Comparison of ENCODE assay signal across 8 cellular contexts in genomic region chr19:48795055-48795854, GRCh38. TPM values are rescaled to one million over a fixed set of nuclear protein-coding genes. Genes with fewer than 3 reads are reported as not detected.
A peak's percentile ranks its signal among the peaks of the same experiment; 100 is the strongest.
DNase-seq lines count a peak whose midpoint lies in the region; ATAC-seq lines count a peak whose summit lies in the region.

No MANE protein-coding gene starts in this region.

- no peaks in the 10 kb centered on the region for H3K9me3 ChIP-seq in CD4-positive, CD25-positive, alpha-beta regulatory T cell (ENCODE audit: control insufficient read depth in 2 of 2, low read length in 2 of 2)
- H3K9me3 ChIP-seq in endocrine pancreas (ENCODE audit: control insufficient read depth, low read length) = no peaks in the 10 kb centered on the region

- CTCF ChIA-PET in activated CD8-positive, alpha-beta memory T cell treated with anti-CD3 and anti-CD28 coated beads, Interleukin-2, amount 10 ng/mL, durations not matched to agents 7 days and 5 days (lab: Charles Lee) = interaction anchor here (0.5 to 7.4 kb wide), 41 partner anchors 8 to 1312 kb away, joined by 3 to 106 read pairs (median 5); partner anchors contain the start of genes BAX, BCAT2, CA11 and CGB2

- H2AK5ac ChIP-seq in mesendoderm (ENCODE audit: low read length) = no peak overlapping the region

- peak overlapping the region; percentile 72 for H3K27ac ChIP-seq in CD4-positive, CD25-positive, alpha-beta regulatory T cell (ENCODE audit: insufficient read depth, low read length, poor library complexity, severe bottlenecking)
- no peak overlapping the region for H3K27ac ChIP-seq in mesendoderm (ENCODE audit: low read depth, low read length)

- peak overlapping the region; percentile 90 for H3K56ac ChIP-seq in mesendoderm (ENCODE audit: low read length)

- no peaks in the 10 kb centered on the region for H3K9me3 Mint-ChIP-seq in CD4-positive, CD25-positive, alpha-beta regulatory T cell
- H3K9me3 Mint-ChIP-seq in activated CD8-positive, alpha-beta memory T cell treated with anti-CD3 and anti-CD28 coated beads, Interleukin-2, amount 10 ng/mL, durations not matched to agents 7 days and 5 days (ENCODE audit: low read depth) = no peaks in the 10 kb centered on the region

- H3K27ac Mint-ChIP-seq in CD4-positive, CD25-positive, alpha-beta regulatory T cell = peak overlapping the region in 2 of 3 donors; percentile 86 to 90
- H3K27ac Mint-ChIP-seq in activated CD8-positive, alpha-beta memory T cell treated with anti-CD3 and anti-CD28 coated beads, Interleukin-2, amount 10 ng/mL, durations not matched to agents 7 days and 5 days = peak overlapping the region; percentile 82

- no peaks in the 10 kb centered on the region for H3K36me3 ChIP-seq in CD4-positive, CD25-positive, alpha-beta regulatory T cell (ENCODE audit: control insufficient read depth, insufficient read depth, low read length)
- no peaks in the 10 kb centered on the region for H3K36me3 ChIP-seq in endocrine pancreas (ENCODE audit: control insufficient read depth, insufficient read depth, low read length)
- H3K36me3 ChIP-seq in mesendoderm (ENCODE audit: control insufficient read depth, insufficient read depth, low read length) = no peaks in the 10 kb centered on the region

- H3K27me3 Mint-ChIP-seq in CD4-positive, CD25-positive, alpha-beta regulatory T cell = no peaks in the 10 kb centered on the region
- H3K27me3 Mint-ChIP-seq in activated CD8-positive, alpha-beta memory T cell treated with anti-CD3 and anti-CD28 coated beads, Interleukin-2, amount 10 ng/mL, durations not matched to agents 7 days and 5 days = no peaks in the 10 kb centered on the region

- peaks cover 6 to 10% (median 8%) of the 10 kb centered on the region in 4 donors for H3K4me1 Mint-ChIP-seq in CD4-positive, CD25-positive, alpha-beta regulatory T cell
- H3K4me1 Mint-ChIP-seq in activated CD8-positive, alpha-beta memory T cell treated with anti-CD3 and anti-CD28 coated beads, Interleukin-2, amount 10 ng/mL, durations not matched to agents 7 days and 5 days = peaks cover 11% of the 10 kb centered on the region

- H3K9ac ChIP-seq in endocrine pancreas (ENCODE audit: control insufficient read depth, insufficient read depth, low read length) (peak overlapping the region; percentile 60), mesendoderm (ENCODE audit: low read length) (peak overlapping the region; percentile 64)

- H3K79me2 ChIP-seq in mesendoderm (ENCODE audit: control insufficient read depth, insufficient read depth, low read length) = no peaks in the 10 kb centered on the region

- no peaks in the 10 kb centered on the region for H3K79me1 ChIP-seq in mesendoderm (ENCODE audit: low read length)

- peaks cover 6% of the 10 kb centered on the region for H3K4me1 ChIP-seq in CD4-positive, CD25-positive, alpha-beta regulatory T cell (ENCODE audit: control insufficient read depth, insufficient read depth, low read length, poor library complexity, severe bottlenecking)
- no peaks in the 10 kb centered on the region for H3K4me1 ChIP-seq in endocrine pancreas (ENCODE audit: control insufficient read depth, insufficient read depth, low read length)
- peaks cover 3% of the 10 kb centered on the region for H3K4me1 ChIP-seq in mesendoderm (ENCODE audit: control insufficient read depth, low read depth, low read length)

- peak overlapping the region; percentile 87 for H3K4me2 ChIP-seq in mesendoderm (ENCODE audit: low read length)

- no peak overlapping the region for H2BK15ac ChIP-seq in mesendoderm (replicated peaks; ENCODE audit: low read depth)

- H3K27me3 ChIP-seq in CD4-positive, CD25-positive, alpha-beta regulatory T cell (ENCODE audit: control insufficient read depth, insufficient read depth, low read length) = no peaks in the 10 kb centered on the region
- H3K27me3 ChIP-seq in endocrine pancreas (ENCODE audit: control insufficient read depth, insufficient read depth, low read length) (no peaks in the 10 kb centered on the region), mesendoderm (ENCODE audit: insufficient read depth, low read length, poor library complexity) (no peaks in the 10 kb centered on the region)

- no peak overlapping the region for H3K23ac ChIP-seq in mesendoderm (ENCODE audit: low read length)

- peak; percentile 99 to 100 for ATAC-seq in CD4-positive, CD25-positive, alpha-beta regulatory T cell (ENCODE audit: low read depth in 2 of 2)
- peak; percentile 79 for ATAC-seq in GM19467 (IDR thresholded peaks at IDR 0.05; ENCODE audit: unreplicated experiment)
- peak; percentile 99 for ATAC-seq in activated CD8-positive, alpha-beta memory T cell treated with anti-CD3 and anti-CD28 coated beads, Interleukin-2, amount 10 ng/mL, durations not matched to agents 7 days and 5 days

- WGBS in mesendoderm (ENCODE audit: extremely low coverage, insufficient coverage, low lambda C conversion rate) = no CpG with 5 or more reads among the region's 38 CpGs

- H2BK5ac ChIP-seq in mesendoderm (ENCODE audit: low read length) = no peak overlapping the region

- H3K4me3 Mint-ChIP-seq in CD4-positive, CD25-positive, alpha-beta regulatory T cell = peak overlapping the region; percentile 86 to 97 (median 94)
- H3K4me3 Mint-ChIP-seq in activated CD8-positive, alpha-beta memory T cell treated with anti-CD3 and anti-CD28 coated beads, Interleukin-2, amount 10 ng/mL, durations not matched to agents 7 days and 5 days = peak overlapping the region; percentile 82

- H4K8ac ChIP-seq in mesendoderm (ENCODE audit: low read depth, low read length) = no peak overlapping the region

- no peaks in the 10 kb centered on the region for H3K36me3 Mint-ChIP-seq in CD4-positive, CD25-positive, alpha-beta regulatory T cell
- H3K36me3 Mint-ChIP-seq in activated CD8-positive, alpha-beta memory T cell treated with anti-CD3 and anti-CD28 coated beads, Interleukin-2, amount 10 ng/mL, durations not matched to agents 7 days and 5 days = no peaks in the 10 kb centered on the region

- H3K4me3 ChIP-seq in CD4-positive, CD25-positive, alpha-beta regulatory T cell (ENCODE audit: low read depth, low read length) = peak overlapping the region; percentile 82
- H3K4me3 ChIP-seq in endocrine pancreas (ENCODE audit: control insufficient read depth, insufficient read depth, low read length) (no peak overlapping the region), mesendoderm (ENCODE audit: low read length) (peak overlapping the region; percentile 77)

- H4K5ac ChIP-seq in mesendoderm (ENCODE audit: low read length) = no peak overlapping the region

- no peak overlapping the region for H3K18ac ChIP-seq in mesendoderm (ENCODE audit: low read length)

- DNase-seq in CD4-positive, CD25-positive, alpha-beta regulatory T cell = peak; percentile 78 to 93 (median 86)
- DNase-seq in HS-5 (ENCODE audit: low read depth) (peak; percentile 77), NOMO-1 treated with dmso at 0.1 percent for 144 hours (lab: John Stamatoyannopoulos, UW; ENCODE audit: unreplicated experiment) (peak; percentile 75), mesendoderm (peak; percentile 97)
- DNase-seq in activated CD8-positive, alpha-beta memory T cell treated with anti-CD3 and anti-CD28 coated beads, Interleukin-2, amount 10 ng/mL, durations not matched to agents 7 days and 5 days = peak; percentile 92
- DNase-seq in stimulated activated CD8-positive, alpha-beta memory T cell treated with anti-CD3 and anti-CD28 coated beads, Interleukin-12 subunit alpha, Interleukin-12 subunit beta, amount 100 ng/mL, for 24 hours (ENCODE audit: extremely low read depth) = peak; percentile 52

- no peak overlapping the region for H3K4ac ChIP-seq in mesendoderm (ENCODE audit: low read depth, low read length)

- no peak overlapping the region for H2BK120ac ChIP-seq in mesendoderm (ENCODE audit: low read depth, low read length)

RNA-seq across cellular contexts. Expression of gene BCAT2, which starts 15.6 kb away (rescaled TPM):
- total RNA-seq in CD4-positive, CD25-positive, alpha-beta regulatory T cell = 16.4 TPM
- polyA plus RNA-seq in CD4-positive, CD25-positive, alpha-beta regulatory T cell = 10 to 100 TPM; 19.5 to 23.0 (median 21.2) TPM
- 10 to 100 TPM; 46.7 to 54.6 TPM for total RNA-seq in activated CD8-positive, alpha-beta memory T cell treated with anti-CD3 and anti-CD28 coated beads, Interleukin-2, amount 10 ng/mL, durations not matched to agents 7 days and 5 days
- polyA plus RNA-seq in mesendoderm (2013, experiment 1 of 2) = 9.1 TPM
- 10.4 TPM for polyA plus RNA-seq in mesendoderm (2013, experiment 2 of 2)

RNA-seq across cellular contexts. Expression of gene FGF21, which starts 39.9 kb away (rescaled TPM):
- not detected for total RNA-seq in CD4-positive, CD25-positive, alpha-beta regulatory T cell
- polyA plus RNA-seq in CD4-positive, CD25-positive, alpha-beta regulatory T cell = not detected
- total RNA-seq in activated CD8-positive, alpha-beta memory T cell treated with anti-CD3 and anti-CD28 coated beads, Interleukin-2, amount 10 ng/mL, durations not matched to agents 7 days and 5 days = not detected
- 0.46 TPM for polyA plus RNA-seq in mesendoderm (2013, experiment 1 of 2)
- polyA plus RNA-seq in mesendoderm (2013, experiment 2 of 2) = 0.48 TPM

RNA-seq across cellular contexts. Expression of gene HSD17B14, which starts 41.0 kb away (rescaled TPM):
- total RNA-seq in CD4-positive, CD25-positive, alpha-beta regulatory T cell = 0.49 TPM
- 1 to 10 TPM in 1 of 4 donors, under 1 TPM in 3; 0.29 to 2.0 (median 0.61) TPM for polyA plus RNA-seq in CD4-positive, CD25-positive, alpha-beta regulatory T cell
- under 1 TPM; 0.38 to 0.59 TPM for total RNA-seq in activated CD8-positive, alpha-beta memory T cell treated with anti-CD3 and anti-CD28 coated beads, Interleukin-2, amount 10 ng/mL, durations not matched to agents 7 days and 5 days
- polyA plus RNA-seq in mesendoderm (2013, experiment 1 of 2) = 1.5 TPM
- polyA plus RNA-seq in mesendoderm (2013, experiment 2 of 2) = 1.2 TPM

RNA-seq across cellular contexts. Expression of gene FUT1, which starts 42.8 kb away (rescaled TPM):
- not detected for total RNA-seq in CD4-positive, CD25-positive, alpha-beta regulatory T cell
- under 1 TPM in 2 of 4 donors, not detected in 2; 0.06 to 0.14 TPM for polyA plus RNA-seq in CD4-positive, CD25-positive, alpha-beta regulatory T cell
- total RNA-seq in activated CD8-positive, alpha-beta memory T cell treated with anti-CD3 and anti-CD28 coated beads, Interleukin-2, amount 10 ng/mL, durations not matched to agents 7 days and 5 days = under 1 TPM; 0.06 to 0.09 TPM
- 3.4 TPM for polyA plus RNA-seq in mesendoderm (2013, experiment 1 of 2)
- polyA plus RNA-seq in mesendoderm (2013, experiment 2 of 2) = 3.4 TPM

RNA-seq across cellular contexts. Expression of gene IZUMO1, which starts 48.5 kb away (rescaled TPM):
- total RNA-seq in CD4-positive, CD25-positive, alpha-beta regulatory T cell = not detected
- not detected for polyA plus RNA-seq in CD4-positive, CD25-positive, alpha-beta regulatory T cell
- total RNA-seq in activated CD8-positive, alpha-beta memory T cell treated with anti-CD3 and anti-CD28 coated beads, Interleukin-2, amount 10 ng/mL, durations not matched to agents 7 days and 5 days = not detected
- polyA plus RNA-seq in mesendoderm (2013, experiment 1 of 2) = 0.45 TPM
- polyA plus RNA-seq in mesendoderm (2013, experiment 2 of 2) = 0.24 TPM
